In the genomic region with DNA sequence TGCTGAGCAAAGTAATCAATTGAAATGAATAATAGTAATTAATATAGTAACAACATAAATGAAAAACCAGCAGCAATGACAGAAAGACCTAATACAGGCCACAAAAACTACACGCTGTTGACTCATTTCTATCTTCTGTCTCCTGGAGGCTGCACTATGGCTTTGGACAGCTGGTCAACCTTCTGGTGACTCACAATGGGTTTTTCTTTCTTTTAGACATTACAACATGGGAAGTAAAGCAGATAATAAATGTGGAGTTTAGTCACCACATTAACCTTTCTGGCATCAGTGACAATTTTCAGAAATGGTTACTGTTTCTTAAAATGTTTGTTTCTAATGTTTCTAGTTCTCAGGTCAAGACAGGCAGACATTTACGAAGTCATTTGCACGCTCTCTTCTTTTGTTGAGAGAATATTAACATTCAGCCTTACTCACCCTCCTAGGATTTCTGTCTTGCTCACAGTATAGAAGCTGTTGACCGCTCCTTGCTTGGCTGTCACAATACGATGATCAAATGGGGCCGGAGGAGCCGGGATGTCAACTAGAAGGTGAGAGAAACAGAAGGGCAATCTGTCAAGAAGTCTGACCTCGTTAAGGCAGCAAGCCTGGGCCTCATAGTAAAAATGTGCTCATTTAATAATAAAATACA, we compare ENCODE assay signal across 11 cellular contexts.
A peak's percentile ranks its signal among the peaks of the same experiment; 100 is the strongest.
DNase-seq lines count a peak whose midpoint lies in the region; ATAC-seq, FAIRE-seq and TF ChIP-seq lines count a peak whose summit lies in the region.
"Had no signal": no experiment of that assay in that cellular context is flagged by ENCODE, and none has a peak within 500 bp of the region (broad histone marks: within the 10 kb centered on the region; RNA-seq: fewer than 3 reads in every experiment).

No MANE protein-coding gene starts in this region.

- H3K4me3 ChIP-seq in IMR-90 (ENCODE audit: insufficient read depth, low read depth, low read length) = no peak overlapping the region
- H3K4me3 ChIP-seq in astrocyte (ENCODE audit: insufficient read depth, low read depth, low read length) = no peak overlapping the region
- H3K4me3 ChIP-seq in lower lobe of right lung = no peak overlapping the region

- no peak overlapping the region for H4K91ac ChIP-seq in IMR-90 (ENCODE audit: insufficient read depth, low read depth, low read length)

- in situ Hi-C loops in IMR-90 (cut with MboI; ENCODE audit: low sequenced_read_pairs) = no loop called here

- FAIRE-seq in astrocyte (lab: Jason Lieb, UNC) = peak; percentile 52

- H3K4me1 ChIP-seq in IMR-90 (ENCODE audit: control insufficient read depth, insufficient read depth, low read length) (peaks cover 2% of the 10 kb centered on the region; the same call in 1 of the 2 replicates), astrocyte (ENCODE audit: insufficient read depth, low read length) (peaks cover 11% of the 10 kb centered on the region), lower lobe of right lung (no peaks in the 10 kb centered on the region)

- DNase-seq in DMS 273 treated with DMSO at 0.1 percent for 48 hours (lab: John Stamatoyannopoulos, UW) = peak; percentile 56
- peak; percentile 90 for DNase-seq in IMR-90
- DNase-seq in astrocyte (ENCODE audit: low read depth) = peak; percentile 91
- DNase-seq in myocyte (ENCODE audit: low read depth) = peak; percentile 91
- no peak for DNase-seq in NAMALWA (ENCODE audit: low spot score)
- DNase-seq in GM19240 (ENCODE audit: insufficient read length, low spot score) = no peak
- DNase-seq in lower lobe of right lung = no peak
- DNase-seq in activated CD8-positive, alpha-beta memory T cell treated with anti-CD3 and anti-CD28 coated beads, Interleukin-2, amount 50 U/mL, for 4 hours = no peak
- DNase-seq: head of caudate nucleus had no signal

- H3K27ac Mint-ChIP-seq in astrocyte (ENCODE audit: unreplicated experiment) = peak overlapping the region; percentile 78
- H3K27ac Mint-ChIP-seq: activated naive CD4-positive, alpha-beta T cell treated with anti-CD3 and anti-CD28 coated beads, Interleukin-2, amount 50 U/mL, for 72 hours had no signal

- ATAC-seq in IMR-90 (ENCODE audit: low read depth) = peak; percentile 92
- no peak for ATAC-seq in lower lobe of right lung

- intact Hi-C loops in IMR-90 (cut with micrococcal nuclease) = no loop called here
- intact Hi-C loops in lower lobe of right lung (cut with DNase I) = no loop called here

- H3K36me3 ChIP-seq in IMR-90 (ENCODE audit: control insufficient read depth, insufficient read depth, low read length) (no peaks in the 10 kb centered on the region), astrocyte (ENCODE audit: insufficient read depth, low read length) (no peaks in the 10 kb centered on the region), lower lobe of right lung (no peaks in the 10 kb centered on the region)
- H3K36me3 ChIP-seq: neutrophil had no signal

- no peak for TF ChIP-seq POLR2A in IMR-90 (IDR thresholded peaks at IDR 0.05; ENCODE audit: low read depth, low read length)

- H3K4me3 Mint-ChIP-seq in astrocyte (ENCODE audit: unreplicated experiment) = no peak overlapping the region

- H4K8ac ChIP-seq in IMR-90 (ENCODE audit: low read depth in 2 of 2, low read length in 2 of 2) = no peak overlapping the region

- H3K9me3 ChIP-seq in IMR-90 (ENCODE audit: control insufficient read depth, insufficient read depth, low read length) (no peaks in the 10 kb centered on the region), astrocyte (ENCODE audit: insufficient read depth, low read depth, low read length) (no peaks in the 10 kb centered on the region), lower lobe of right lung (no peaks in the 10 kb centered on the region)
- H3K9me3 ChIP-seq: neutrophil had no signal

- H4K5ac ChIP-seq in IMR-90 (ENCODE audit: low read depth, low read length) = no peak overlapping the region

- H2BK15ac ChIP-seq in IMR-90 (ENCODE audit: low read depth, low read length) = no peak overlapping the region

- H3K36me3 Mint-ChIP-seq in astrocyte (ENCODE audit: low read depth, unreplicated experiment) = peaks cover 1% of the 10 kb centered on the region
- H3K36me3 Mint-ChIP-seq: activated naive CD4-positive, alpha-beta T cell treated with anti-CD3 and anti-CD28 coated beads, Interleukin-2, amount 50 U/mL, for 72 hours had no signal

- H3K4ac ChIP-seq in IMR-90 (ENCODE audit: low read depth, low read length) = no peak overlapping the region

- H2BK20ac ChIP-seq in IMR-90 (ENCODE audit: low read depth, low read length) = no peak overlapping the region

- CTCF ChIA-PET in IMR-90 (lab: Yijun Ruan, JAX) = no interaction called here

- no peak overlapping the region for H2AK9ac ChIP-seq in IMR-90 (replicated peaks; ENCODE audit: low read depth, low read length, poor library complexity)

- H2AK5ac ChIP-seq in IMR-90 (ENCODE audit: low read depth, low read length) = no peak overlapping the region

- POLR2A ChIA-PET in IMR-90 (lab: Charles Lee; ENCODE audit: unreplicated experiment) = no interaction called here

- TF ChIP-seq RAD21 in IMR-90 (IDR thresholded peaks at IDR 0.05; ENCODE audit: low read length) = no peak

- no peak overlapping the region for H3K27ac ChIP-seq in IMR-90 (ENCODE audit: insufficient read depth, low read length)
- H3K27ac ChIP-seq in astrocyte (ENCODE audit: low read depth, low read length) = peak overlapping the region; percentile 24
- H3K27ac ChIP-seq in lower lobe of right lung = no peak overlapping the region
- H3K27ac ChIP-seq: neutrophil had no signal

- no peak overlapping the region for H3K9ac ChIP-seq in IMR-90 (ENCODE audit: low read depth, low read length)
- no peak overlapping the region for H3K9ac ChIP-seq in astrocyte (ENCODE audit: low read length)

- H3K14ac ChIP-seq in IMR-90 (replicated peaks; ENCODE audit: low read depth, low read length) = no peak overlapping the region

- H3K56ac ChIP-seq in IMR-90 (ENCODE audit: extremely low read depth, insufficient read depth, low read length) = no peak overlapping the region

- no CpG with 5 or more reads among the region's 8 CpGs for whole genome bisulfite sequencing in IMR-90 (ENCODE audit: extremely low coverage in 2 of 2, insufficient read length in 1 of 2), 2 experiments

- no peaks in the 10 kb centered on the region for H3K79me1 ChIP-seq in IMR-90 (ENCODE audit: low read depth in 1 of 2, low read length in 2 of 2)

- TF ChIP-seq CTCF in IMR-90 (conservative IDR thresholded peaks at IDR 0.05; ENCODE audit: low read depth, low read length) (no peak), astrocyte (IDR thresholded peaks at IDR 0.05; ENCODE audit: insufficient read depth, low read depth, low read length) (no peak), lower lobe of right lung (IDR thresholded peaks at IDR 0.05) (no peak)

- H3K4me1 Mint-ChIP-seq in astrocyte (ENCODE audit: low read depth, unreplicated experiment) = peaks cover 17% of the 10 kb centered on the region

- H2AFZ ChIP-seq in IMR-90 (replicated peaks; ENCODE audit: low read length, poor library complexity) (peak overlapping the region; percentile 38), astrocyte (ENCODE audit: low read depth, low read length) (peak overlapping the region; percentile 30)

- H3K27me3 ChIP-seq in IMR-90 (ENCODE audit: control insufficient read depth, insufficient read depth, low read length) = peaks cover 2% of the 10 kb centered on the region; the same call in 1 of the 2 replicates
- H3K27me3 ChIP-seq in astrocyte (ENCODE audit: insufficient read depth, low read length) = no peaks in the 10 kb centered on the region
- no peaks in the 10 kb centered on the region for H3K27me3 ChIP-seq in lower lobe of right lung (ENCODE audit: low read depth)
- H3K27me3 ChIP-seq: neutrophil had no signal

- H2BK120ac ChIP-seq in IMR-90 (ENCODE audit: low read depth, low read length) = no peak overlapping the region

- peaks cover under 1% of the 10 kb centered on the region for H3K27me3 Mint-ChIP-seq in astrocyte (ENCODE audit: low read depth, unreplicated experiment)

- no peak overlapping the region for H3K18ac ChIP-seq in IMR-90 (ENCODE audit: low read depth, low read length)

- dilution Hi-C loops in IMR-90 (cut with HindIII; ENCODE audit: low sequenced_read_pairs, unreplicated experiment) = no loop called here

- H3K23ac ChIP-seq in IMR-90 (ENCODE audit: low read depth, low read length) = no peak overlapping the region

- BruUV-seq in IMR-90 (replicated peaks; lab: Mats Ljungman, UMichigan) = no TSS peak

- H3K9me3 Mint-ChIP-seq in astrocyte (ENCODE audit: unreplicated experiment) = peaks cover 4% of the 10 kb centered on the region
- H3K9me3 Mint-ChIP-seq: activated naive CD4-positive, alpha-beta T cell treated with anti-CD3 and anti-CD28 coated beads, Interleukin-2, amount 50 U/mL, for 72 hours had no signal

- H2BK5ac ChIP-seq in IMR-90 (ENCODE audit: low read depth, low read length, poor library complexity, severe bottlenecking) = no peak overlapping the region

- H3K4me2 ChIP-seq in IMR-90 (ENCODE audit: low read depth, low read length) = no peak overlapping the region
- peak overlapping the region; percentile 57 for H3K4me2 ChIP-seq in astrocyte (ENCODE audit: low read length)

- no peaks in the 10 kb centered on the region for H3K79me2 ChIP-seq in astrocyte (ENCODE audit: insufficient read depth, low read length)

- H3K9me1 ChIP-seq in IMR-90 (ENCODE audit: insufficient read depth, low read length) = no peaks in the 10 kb centered on the region

- H4K20me1 ChIP-seq in IMR-90 (ENCODE audit: insufficient read depth, low read length) = no peaks in the 10 kb centered on the region
- no peaks in the 10 kb centered on the region for H4K20me1 ChIP-seq in astrocyte (ENCODE audit: insufficient read depth, low read length)

TF ChIP-seq in IMR-90, 13 proteins besides CTCF, POLR2A, EP300 and RAD21:
- no peak for TF ChIP-seq MAZ (IDR thresholded peaks at IDR 0.05; ENCODE audit: borderline replicate concordance, low read depth, low read length)
- TF ChIP-seq, protein P1, sequence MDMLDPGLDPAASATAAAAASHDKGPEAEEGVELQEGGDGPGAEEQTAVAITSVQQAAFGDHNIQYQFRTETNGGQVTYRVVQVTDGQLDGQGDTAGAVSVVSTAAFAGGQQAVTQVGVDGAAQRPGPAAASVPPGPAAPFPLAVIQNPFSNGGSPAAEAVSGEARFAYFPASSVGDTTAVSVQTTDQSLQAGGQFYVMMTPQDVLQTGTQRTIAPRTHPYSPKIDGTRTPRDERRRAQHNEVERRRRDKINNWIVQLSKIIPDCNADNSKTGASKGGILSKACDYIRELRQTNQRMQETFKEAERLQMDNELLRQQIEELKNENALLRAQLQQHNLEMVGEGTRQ (IDR thresholded peaks at IDR 0.05; ENCODE audit: low read depth, low read length) = no peak
- TF ChIP-seq CEBPB (IDR thresholded peaks at IDR 0.05; ENCODE audit: low read depth, low read length) = no peak
- peak; percentile 68; the same call in 1 of the 2 replicates for TF ChIP-seq FOS (IDR thresholded peaks at IDR 0.05; ENCODE audit: low read depth, low read length)
- TF ChIP-seq MXI1 (IDR thresholded peaks at IDR 0.05; ENCODE audit: borderline replicate concordance, low read depth, low read length) = no peak

Comparison
In these comparisons a context has a peak if more than half of its experiments do, and no peak if none do; other contexts are left out.
1. DNase-seq: peak in DMS 273 treated with DMSO at 0.1 percent for 48 hours (single experiment), IMR-90 (single experiment), astrocyte (single experiment) and myocyte (single experiment); none in NAMALWA (single experiment), GM19240 (single experiment), lower lobe of right lung (single experiment) and activated CD8-positive, alpha-beta memory T cell treated with anti-CD3 and anti-CD28 coated beads, Interleukin-2, amount 50 U/mL, for 4 hours (single experiment).